ENCODE assay signal across 12 cellular contexts in genomic region chr1:243213045-243213787, GRCh38. TPM values are rescaled to one million over a fixed set of nuclear protein-coding genes. Genes with fewer than 3 reads are reported as not detected.
A peak's percentile ranks its signal among the peaks of the same experiment; 100 is the strongest.
DNase-seq lines count a peak whose midpoint lies in the region; ATAC-seq, FAIRE-seq and TF ChIP-seq lines count a peak whose summit lies in the region.
"Had no signal": no experiment of that assay in that cellular context is flagged by ENCODE, and none has a peak within 500 bp of the region (broad histone marks: within the 10 kb centered on the region; RNA-seq: fewer than 3 reads in every experiment).

No MANE protein-coding gene starts in this region.

- H3K4me2 ChIP-seq in mammary epithelial cell (ENCODE audit: insufficient read depth, low read depth, low read length), result no peak overlapping the region

- H4K20me1 ChIP-seq in mammary epithelial cell (ENCODE audit: insufficient read depth, low read length), result no peaks in the 10 kb centered on the region

- no peak overlapping the region for H3K27ac Mint-ChIP-seq in CD4-positive, alpha-beta memory T cell

- no peak overlapping the region for H2AFZ ChIP-seq in mammary epithelial cell (ENCODE audit: low read depth, low read length)

- H3K9me3 ChIP-seq in mammary epithelial cell (replicated peaks; ENCODE audit: insufficient read depth, low read length) (no peaks in the 10 kb centered on the region), liver (ENCODE audit: control insufficient read depth in 4 of 4, low read length in 3 of 4) (no peaks in the 10 kb centered on the region)
- no peaks in the 10 kb centered on the region for H3K9me3 ChIP-seq in CD4-positive, alpha-beta memory T cell (ENCODE audit: control insufficient read depth in 1 of 2, low read length in 2 of 2)
- H3K9me3 ChIP-seq: mucosa of descending colon had no signal

- in situ Hi-C loops in mammary epithelial cell (cut with MboI; ENCODE audit: low sequenced_read_pairs in 2 of 2), result no loop called here

- no peak overlapping the region for H3K9ac ChIP-seq in mammary epithelial cell (ENCODE audit: insufficient read depth, low read length)
- H3K9ac ChIP-seq in liver (ENCODE audit: low read depth in 1 of 2, low read length in 2 of 2), result no peak overlapping the region

- no peak for ATAC-seq in HG03025 (IDR thresholded peaks at IDR 0.05; ENCODE audit: low FRiP score, unreplicated experiment)
- no peak for ATAC-seq in HG02610 (IDR thresholded peaks at IDR 0.05; ENCODE audit: unreplicated experiment)
- ATAC-seq: mucosa of descending colon had no signal

- TF ChIP-seq CTCF in AG10803 (conservative IDR thresholded peaks at IDR 0.05; ENCODE audit: low read length) (no peak), mammary epithelial cell (conservative IDR thresholded peaks at IDR 0.05 in 1 of 2, IDR thresholded peaks at IDR 0.05 in 1 of 2; ENCODE audit: extremely low read depth in 1 of 2, insufficient read depth in 1 of 2, low read depth in 1 of 2, low read length in 2 of 2) (no peak), liver (IDR thresholded peaks at IDR 0.05; ENCODE audit: low read depth, low read length, missing input control) (no peak)

- FAIRE-seq in frontal cortex (lab: Jason Lieb, UNC), result no peak

- peaks cover 0 to 8% (median 2%) of the 10 kb centered on the region in 4 donors for H3K4me1 Mint-ChIP-seq in CD4-positive, alpha-beta memory T cell

- peak overlapping the region; percentile 24 for H3K27ac ChIP-seq in mammary epithelial cell (ENCODE audit: insufficient read depth, low read depth, low read length)
- no peak overlapping the region for H3K27ac ChIP-seq in liver (ENCODE audit: low read depth in 1 of 2, low read length in 2 of 2)
- no peak overlapping the region for H3K27ac ChIP-seq in CD4-positive, alpha-beta memory T cell (ENCODE audit: low read depth, low read length)
- H3K27ac ChIP-seq: skin epidermis had no signal

- DNase-seq in AG10803 (ENCODE audit: low read depth) (peak; percentile 85), LHCN-M2 (ENCODE audit: low read depth) (peak; percentile 60), mammary epithelial cell (peak; percentile 12), frontal cortex (ENCODE audit: low spot score in 2 of 2) (no peak)
- no peak for DNase-seq in CD4-positive, alpha-beta memory T cell
- DNase-seq: activated CD4-positive, alpha-beta T cell treated with anti-CD3 and anti-CD28 coated beads, Interleukin-2, amount 50 U/mL, for 4 hours; mucosa of descending colon; NCI-H1092 had no signal

- H3K4me3 Mint-ChIP-seq in CD4-positive, alpha-beta memory T cell, result no peak overlapping the region

- H3K36me3 ChIP-seq in mammary epithelial cell (ENCODE audit: insufficient read depth, low read length) (peaks cover 3% of the 10 kb centered on the region), liver (ENCODE audit: control insufficient read depth in 4 of 4, insufficient read depth in 3 of 4, low read depth in 1 of 4, low read length in 3 of 4) (peaks cover 0 to 3% (median under 1%) of the 10 kb centered on the region in 4 donors)
- H3K36me3 ChIP-seq in CD4-positive, alpha-beta memory T cell (ENCODE audit: insufficient read depth, low read length), result no peaks in the 10 kb centered on the region

- H3K4me3 ChIP-seq in AG10803 (ENCODE audit: low read length), result no peak overlapping the region
- H3K4me3 ChIP-seq in mammary epithelial cell (replicated peaks in 1 of 3; ENCODE audit: insufficient read depth in 1 of 3, low read depth in 2 of 3, low read length in 3 of 3), result no peak overlapping the region
- H3K4me3 ChIP-seq in liver (ENCODE audit: low read depth in 1 of 3, low read length in 3 of 3), result no peak overlapping the region
- H3K4me3 ChIP-seq in CD4-positive, alpha-beta memory T cell (ENCODE audit: low read length in 2 of 2), result no peak overlapping the region
- H3K4me3 ChIP-seq: mucosa of descending colon, skin epidermis had no signal

- peaks cover 0 to 2% (median 0%) of the 10 kb centered on the region in 8 donors for H3K9me3 Mint-ChIP-seq in CD4-positive, alpha-beta memory T cell

- BruUV-seq in mammary epithelial cell (replicated peaks; lab: Mats Ljungman, UMichigan), result no TSS peak

- H3K79me2 ChIP-seq in mammary epithelial cell (ENCODE audit: insufficient read depth, low read length), result peaks cover 17% of the 10 kb centered on the region

- H3K27me3 ChIP-seq in mammary epithelial cell (ENCODE audit: insufficient read depth, low read length), result no peaks in the 10 kb centered on the region
- H3K27me3 ChIP-seq in liver (ENCODE audit: control insufficient read depth in 4 of 4, insufficient read depth in 4 of 4, low read length in 3 of 4), result no peaks in the 10 kb centered on the region
- H3K27me3 ChIP-seq in CD4-positive, alpha-beta memory T cell (ENCODE audit: insufficient read depth, low read length), result no peaks in the 10 kb centered on the region

- peaks cover 28 to 30% of the 10 kb centered on the region in 2 donors for H3K36me3 Mint-ChIP-seq in CD4-positive, alpha-beta memory T cell

- intact Hi-C loops in mammary epithelial cell (cut with micrococcal nuclease), result no loop called here
- intact Hi-C loops in CD4-positive, alpha-beta memory T cell (cut with micrococcal nuclease), result no loop called here

- H3K27me3 Mint-ChIP-seq in CD4-positive, alpha-beta memory T cell, result no peaks in the 10 kb centered on the region

- peak in 1 of 2 donors; percentile 16 for TF ChIP-seq RAD21 in liver (IDR thresholded peaks at IDR 0.05)

- POLR2A ChIA-PET in CD4-positive, alpha-beta memory T cell (lab: Charles Lee; ENCODE audit: partially characterized antibody), result no interaction called here

- dilution Hi-C loops in mammary epithelial cell (cut with HindIII; ENCODE audit: low sequenced_read_pairs), result no loop called here

- 68% methylated on average over 4 of the region's 4 CpGs for WGBS in mammary epithelial cell (ENCODE audit: low coverage, missing lambda C conversion rate)
- 79% methylated on average over 4 of the region's 4 CpGs for WGBS in liver

- H3K4me1 ChIP-seq in mammary epithelial cell (ENCODE audit: insufficient read depth, low read length) (peaks cover 5% of the 10 kb centered on the region), liver (ENCODE audit: control insufficient read depth in 4 of 4, insufficient read depth in 4 of 4, low read length in 3 of 4) (no peaks in the 10 kb centered on the region)
- H3K4me1 ChIP-seq in CD4-positive, alpha-beta memory T cell (ENCODE audit: insufficient read depth, low read length), result no peaks in the 10 kb centered on the region

- CTCF ChIA-PET in mammary epithelial cell (lab: Charles Lee; ENCODE audit: low non-redundant PET), result no interaction called here
- CTCF ChIA-PET in CD4-positive, alpha-beta memory T cell (lab: Charles Lee; ENCODE audit: partially characterized antibody), result no interaction called here

TF ChIP-seq in liver, 16 proteins besides CTCF, POLR2A, EP300 and RAD21:
- no peak for TF ChIP-seq RXRA (IDR thresholded peaks at IDR 0.05)
- TF ChIP-seq, protein P1, sequence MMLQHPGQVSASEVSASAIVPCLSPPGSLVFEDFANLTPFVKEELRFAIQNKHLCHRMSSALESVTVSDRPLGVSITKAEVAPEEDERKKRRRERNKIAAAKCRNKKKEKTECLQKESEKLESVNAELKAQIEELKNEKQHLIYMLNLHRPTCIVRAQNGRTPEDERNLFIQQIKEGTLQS (IDR thresholded peaks at IDR 0.05), result peak; percentile 88

RNA-seq across cellular contexts. Expression of gene CEP170, which starts 41.9 kb away (rescaled TPM):
- total RNA-seq in LHCN-M2 (2014; rRNA removed), result 91.8 and 105 TPM in 2 replicates
- polyA plus RNA-seq in LHCN-M2 (2012), result 19.8 TPM
- 10 to 100 TPM; 64.6 to 75.7 TPM for total RNA-seq in mammary epithelial cell
- polyA plus RNA-seq in mammary epithelial cell, result 23.9 TPM
- 73.6 TPM for polyA minus RNA-seq in mammary epithelial cell
- total RNA-seq in liver, result 10 to 100 TPM; 20.6 to 21.5 TPM
- polyA plus RNA-seq in liver, result 1 to 10 TPM; 5.0 to 9.2 TPM
- total RNA-seq in frontal cortex, result 503 TPM
- total RNA-seq in CD4-positive, alpha-beta memory T cell, result 10 to 100 TPM; 36.4 to 40.7 TPM
- polyA plus RNA-seq in CD4-positive, alpha-beta memory T cell, result 10 to 100 TPM in 1 of 2 donors, 1 to 10 TPM in 1; 3.9 to 10.9 TPM

RNA-seq across cellular contexts. Expression of gene SDCCAG8, which starts 42.6 kb away (rescaled TPM):
- 27.3 and 29.6 TPM in 2 replicates for total RNA-seq in LHCN-M2 (2014; rRNA removed)
- 10.4 TPM for polyA plus RNA-seq in LHCN-M2 (2012)
- 10 to 100 TPM; 34.7 to 42.1 TPM for total RNA-seq in mammary epithelial cell
- 22.4 TPM for polyA plus RNA-seq in mammary epithelial cell
- 33.5 TPM for polyA minus RNA-seq in mammary epithelial cell
- total RNA-seq in liver, result 10 to 100 TPM; 13.0 to 22.0 TPM
- polyA plus RNA-seq in liver, result 10 to 100 TPM in 1 of 2 donors, 1 to 10 TPM in 1; 8.5 to 25.8 TPM
- 110 TPM for total RNA-seq in frontal cortex
- 10 to 100 TPM; 32.8 to 35.7 TPM for total RNA-seq in CD4-positive, alpha-beta memory T cell
- polyA plus RNA-seq in CD4-positive, alpha-beta memory T cell, result 10 to 100 TPM; 19.0 to 22.6 TPM

Comparison
In these comparisons a context has a peak if more than half of its experiments do, and no peak if none do; other contexts are left out.
1. DNase-seq: peak in AG10803 (single experiment), LHCN-M2 (single experiment) and mammary epithelial cell (single experiment); none in frontal cortex (0 of 2) and CD4-positive, alpha-beta memory T cell (0 of 5).